In the genomic region with DNA sequence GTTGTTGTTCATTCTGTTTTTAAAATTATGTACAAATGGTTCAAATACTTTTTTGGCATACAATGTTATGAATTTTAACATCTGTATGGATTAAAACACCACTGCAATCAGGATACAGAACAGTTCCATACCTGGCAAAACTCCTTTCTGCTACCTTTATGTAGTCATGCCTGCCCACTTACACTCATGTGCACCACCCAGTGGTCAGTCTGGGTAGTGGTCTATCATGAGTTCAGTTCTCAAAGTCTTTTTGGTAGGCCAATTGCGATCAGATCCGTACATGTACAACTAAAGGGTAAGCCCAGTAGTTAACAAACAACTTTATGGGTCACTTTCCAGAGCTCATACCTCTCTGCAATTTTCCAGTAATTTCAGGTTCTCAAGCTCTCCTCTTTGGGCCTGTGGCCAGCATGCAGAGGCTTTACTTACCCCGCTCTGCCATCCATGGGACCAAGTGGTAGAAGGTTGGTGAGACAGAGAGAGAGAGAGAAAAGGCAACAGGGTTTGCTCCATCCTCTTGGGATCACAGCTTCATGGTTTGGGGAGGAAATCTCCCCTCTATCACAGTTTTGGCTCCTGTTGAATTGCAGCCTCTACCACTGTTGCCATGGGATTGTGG, we compare ENCODE assay signal across 9 cellular contexts.
A peak's percentile ranks its signal among the peaks of the same experiment; 100 is the strongest.
DNase-seq lines count a peak whose midpoint lies in the region; ATAC-seq and TF ChIP-seq lines count a peak whose summit lies in the region.
"Had no signal": no experiment of that assay in that cellular context is flagged by ENCODE, and none has a peak within 500 bp of the region (broad histone marks: within the 10 kb centered on the region; RNA-seq: fewer than 3 reads in every experiment).

No MANE protein-coding gene starts in this region.

- H3K9me3 Mint-ChIP-seq in CD8-positive, alpha-beta memory T cell: peaks cover 0 to 3% (median 0%) of the 10 kb centered on the region in 5 donors
- no peaks in the 10 kb centered on the region for H3K9me3 Mint-ChIP-seq in activated naive CD8-positive, alpha-beta T cell treated with anti-CD3 and anti-CD28 coated beads, Interleukin-2, amount 10 ng/mL, durations not matched to agents 7 days and 5 days
- H3K9me3 Mint-ChIP-seq: activated naive CD4-positive, alpha-beta T cell treated with anti-CD3 and anti-CD28 coated beads, Interleukin-2, amount 50 U/mL, for 24 hours had no signal

- ATAC-seq in HG03558 (IDR thresholded peaks at IDR 0.05; ENCODE audit: extremely low read depth, unreplicated experiment) (peak; percentile 63), left ventricle myocardium superior (peak; percentile 62), GM21717 (IDR thresholded peaks at IDR 0.05; ENCODE audit: unreplicated experiment) (no peak)
- ATAC-seq in activated naive CD8-positive, alpha-beta T cell treated with anti-CD3 and anti-CD28 coated beads, Interleukin-2, amount 10 ng/mL, durations not matched to agents 7 days and 5 days (ENCODE audit: low read depth): peak; percentile 74

- H3K9me3 ChIP-seq in CD8-positive, alpha-beta memory T cell (ENCODE audit: low read length): no peaks in the 10 kb centered on the region
- H3K9me3 ChIP-seq in spleen: no peaks in the 10 kb centered on the region

- intact Hi-C loops in left ventricle myocardium superior (cut with micrococcal nuclease) (loop anchor here (10.0 kb wide), 1 partner anchor 395 kb away; no protein-coding TSS in a partner anchor), spleen (cut with DNase I; ENCODE audit: low total_unique reads) (no loop called here)

- no peaks in the 10 kb centered on the region for H3K36me3 Mint-ChIP-seq in CD8-positive, alpha-beta memory T cell
- no peaks in the 10 kb centered on the region for H3K36me3 Mint-ChIP-seq in activated naive CD8-positive, alpha-beta T cell treated with anti-CD3 and anti-CD28 coated beads, Interleukin-2, amount 10 ng/mL, durations not matched to agents 7 days and 5 days
- H3K36me3 Mint-ChIP-seq: activated naive CD4-positive, alpha-beta T cell treated with anti-CD3 and anti-CD28 coated beads, Interleukin-2, amount 50 U/mL, for 24 hours had no signal

- no peak overlapping the region for H3K27ac ChIP-seq in CD8-positive, alpha-beta memory T cell (ENCODE audit: low read depth, low read length)
- no peak overlapping the region for H3K27ac ChIP-seq in spleen

- CTCF ChIA-PET in CD8-positive, alpha-beta memory T cell (lab: Charles Lee): interaction anchor here (1.5 kb wide), 1 partner anchor 138 kb away, joined by 5 read pairs; no protein-coding TSS in a partner anchor

- H3K4me3 ChIP-seq in CD8-positive, alpha-beta memory T cell (ENCODE audit: low read length): no peak overlapping the region
- H3K4me3 ChIP-seq in spleen: no peak overlapping the region

- WGBS in spleen, 5 donors: 76 to 87% (median 77%) methylated on average over 3 of the region's 3 CpGs

- H3K4me1 ChIP-seq in CD8-positive, alpha-beta memory T cell (ENCODE audit: insufficient read depth, low read length): no peaks in the 10 kb centered on the region
- no peaks in the 10 kb centered on the region for H3K4me1 ChIP-seq in spleen

- no peaks in the 10 kb centered on the region for H3K27me3 ChIP-seq in CD8-positive, alpha-beta memory T cell (ENCODE audit: insufficient read depth, low read length, poor library complexity, severe bottlenecking)
- H3K27me3 ChIP-seq in spleen (replicated peaks in 1 of 7): peaks cover 0 to 2% (median 0%) of the 10 kb centered on the region in 7 donors

- peak; percentile 24 to 62 (median 32) for DNase-seq in CD8-positive, alpha-beta memory T cell
- DNase-seq in GM19238 (ENCODE audit: insufficient read length, low spot score): peak; percentile 16
- DNase-seq in SKM-1 treated with dmso at 0.1 percent for 144 hours (lab: John Stamatoyannopoulos, UW; ENCODE audit: unreplicated experiment): peak; percentile 14
- DNase-seq in activated naive CD8-positive, alpha-beta T cell treated with anti-CD3 and anti-CD28 coated beads, Interleukin-2, amount 10 ng/mL, durations not matched to agents 7 days and 5 days: peak; percentile 53
- DNase-seq in left ventricle myocardium superior: peak; percentile 63
- no peak for DNase-seq in spleen

- H3K27me3 Mint-ChIP-seq in CD8-positive, alpha-beta memory T cell: peaks cover 2 to 42% of the 10 kb centered on the region in 2 donors
- peaks cover 21% of the 10 kb centered on the region for H3K27me3 Mint-ChIP-seq in activated naive CD8-positive, alpha-beta T cell treated with anti-CD3 and anti-CD28 coated beads, Interleukin-2, amount 10 ng/mL, durations not matched to agents 7 days and 5 days

- no peak overlapping the region for H3K4me3 Mint-ChIP-seq in CD8-positive, alpha-beta memory T cell
- no peak overlapping the region for H3K4me3 Mint-ChIP-seq in activated naive CD8-positive, alpha-beta T cell treated with anti-CD3 and anti-CD28 coated beads, Interleukin-2, amount 10 ng/mL, durations not matched to agents 7 days and 5 days
- H3K4me3 Mint-ChIP-seq: activated naive CD4-positive, alpha-beta T cell treated with anti-CD3 and anti-CD28 coated beads, Interleukin-2, amount 50 U/mL, for 24 hours had no signal

- peak; percentile 41 to 82 (median 73) for TF ChIP-seq CTCF in spleen (IDR thresholded peaks at IDR 0.05 in 8 of 11, conservative IDR thresholded peaks at IDR 0.05 in 3 of 11)

- POLR2A ChIA-PET in CD8-positive, alpha-beta memory T cell (lab: Charles Lee): no interaction called here
- POLR2A ChIA-PET in activated naive CD8-positive, alpha-beta T cell treated with anti-CD3 and anti-CD28 coated beads, Interleukin-2, amount 10 ng/mL, durations not matched to agents 7 days and 5 days (lab: Charles Lee): no interaction called here

- no peaks in the 10 kb centered on the region for H3K36me3 ChIP-seq in CD8-positive, alpha-beta memory T cell (ENCODE audit: insufficient read depth, low read length)
- no peaks in the 10 kb centered on the region for H3K36me3 ChIP-seq in spleen

- no peak for TF ChIP-seq POLR2A in spleen (IDR thresholded peaks at IDR 0.05)

- H3K27ac Mint-ChIP-seq in CD8-positive, alpha-beta memory T cell: no peak overlapping the region
- no peak overlapping the region for H3K27ac Mint-ChIP-seq in activated naive CD8-positive, alpha-beta T cell treated with anti-CD3 and anti-CD28 coated beads, Interleukin-2, amount 10 ng/mL, durations not matched to agents 7 days and 5 days

- no peaks in the 10 kb centered on the region for H3K4me1 Mint-ChIP-seq in CD8-positive, alpha-beta memory T cell
- H3K4me1 Mint-ChIP-seq in activated naive CD8-positive, alpha-beta T cell treated with anti-CD3 and anti-CD28 coated beads, Interleukin-2, amount 10 ng/mL, durations not matched to agents 7 days and 5 days: no peaks in the 10 kb centered on the region
- H3K4me1 Mint-ChIP-seq: activated naive CD4-positive, alpha-beta T cell treated with anti-CD3 and anti-CD28 coated beads, Interleukin-2, amount 50 U/mL, for 24 hours had no signal
